ENCODE assay signal across 1 cellular context in the genomic region with DNA sequence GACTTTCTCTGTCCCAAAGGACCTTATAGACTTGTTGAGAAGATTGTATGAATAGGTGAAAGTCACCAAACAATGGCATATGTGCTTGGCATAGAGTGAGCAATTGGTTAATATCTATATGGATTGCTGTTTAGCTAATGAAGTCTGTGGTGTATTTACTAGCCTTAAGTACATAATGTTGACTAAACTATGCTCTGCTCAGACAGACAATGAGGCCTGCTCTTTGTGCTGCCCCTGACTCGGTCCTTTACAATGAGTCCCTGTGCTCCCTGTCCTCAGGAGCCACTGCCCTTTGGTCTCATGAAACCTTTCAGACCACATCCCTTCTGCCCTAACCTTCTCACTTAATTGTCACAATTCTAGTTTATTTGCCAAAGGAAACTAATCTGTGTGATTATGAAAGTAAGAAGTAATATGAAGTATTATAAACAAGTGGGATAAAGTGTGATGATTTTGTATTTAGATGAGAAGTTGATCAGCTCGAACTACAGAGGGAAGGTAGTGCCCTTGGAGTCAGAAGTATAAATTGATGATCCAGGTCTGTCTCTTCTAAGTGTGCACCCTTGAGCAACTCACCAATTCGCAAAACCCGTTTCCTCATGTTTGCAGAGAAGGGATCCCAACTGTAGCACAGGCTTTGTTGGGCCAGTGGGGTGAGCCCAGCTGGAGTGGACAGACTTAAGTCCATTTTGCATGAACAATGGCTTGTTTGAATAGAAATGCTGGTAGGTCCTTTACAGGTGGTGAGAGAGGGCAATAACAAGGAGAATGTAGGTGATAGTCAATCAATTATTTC.
TF ChIP-seq lines count a peak whose summit lies in the region.

No MANE protein-coding gene starts in this region.

TF ChIP-seq in HepG2, 621 proteins besides CTCF, POLR2A, EP300 and RAD21 (continued from another document and continues in another):
- TF ChIP-seq, protein P1, sequence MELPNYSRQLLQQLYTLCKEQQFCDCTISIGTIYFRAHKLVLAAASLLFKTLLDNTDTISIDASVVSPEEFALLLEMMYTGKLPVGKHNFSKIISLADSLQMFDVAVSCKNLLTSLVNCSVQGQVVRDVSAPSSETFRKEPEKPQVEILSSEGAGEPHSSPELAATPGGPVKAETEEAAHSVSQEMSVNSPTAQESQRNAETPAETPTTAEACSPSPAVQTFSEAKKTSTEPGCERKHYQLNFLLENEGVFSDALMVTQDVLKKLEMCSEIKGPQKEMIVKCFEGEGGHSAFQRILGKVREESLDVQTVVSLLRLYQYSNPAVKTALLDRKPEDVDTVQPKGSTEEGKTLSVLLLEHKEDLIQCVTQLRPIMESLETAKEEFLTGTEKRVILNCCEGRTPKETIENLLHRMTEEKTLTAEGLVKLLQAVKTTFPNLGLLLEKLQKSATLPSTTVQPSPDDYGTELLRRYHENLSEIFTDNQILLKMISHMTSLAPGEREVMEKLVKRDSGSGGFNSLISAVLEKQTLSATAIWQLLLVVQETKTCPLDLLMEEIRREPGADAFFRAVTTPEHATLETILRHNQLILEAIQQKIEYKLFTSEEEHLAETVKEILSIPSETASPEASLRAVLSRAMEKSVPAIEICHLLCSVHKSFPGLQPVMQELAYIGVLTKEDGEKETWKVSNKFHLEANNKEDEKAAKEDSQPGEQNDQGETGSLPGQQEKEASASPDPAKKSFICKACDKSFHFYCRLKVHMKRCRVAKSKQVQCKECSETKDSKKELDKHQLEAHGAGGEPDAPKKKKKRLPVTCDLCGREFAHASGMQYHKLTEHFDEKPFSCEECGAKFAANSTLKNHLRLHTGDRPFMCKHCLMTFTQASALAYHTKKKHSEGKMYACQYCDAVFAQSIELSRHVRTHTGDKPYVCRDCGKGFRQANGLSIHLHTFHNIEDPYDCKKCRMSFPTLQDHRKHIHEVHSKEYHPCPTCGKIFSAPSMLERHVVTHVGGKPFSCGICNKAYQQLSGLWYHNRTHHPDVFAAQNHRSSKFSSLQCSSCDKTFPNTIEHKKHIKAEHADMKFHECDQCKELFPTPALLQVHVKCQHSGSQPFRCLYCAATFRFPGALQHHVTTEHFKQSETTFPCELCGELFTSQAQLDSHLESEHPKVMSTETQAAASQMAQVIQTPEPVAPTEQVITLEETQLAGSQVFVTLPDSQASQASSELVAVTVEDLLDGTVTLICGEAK (IDR thresholded peaks at IDR 0.05) = no peak
- TF ChIP-seq, protein P1 (CRISPR knock-in tag; IDR thresholded peaks at IDR 0.05) = peak; percentile 58; the same call in 1 of the 2 replicates
- peak; percentile 91 for TF ChIP-seq RARA (CRISPR knock-in tag; IDR thresholded peaks at IDR 0.05)
- no peak for TF ChIP-seq CBX2 (IDR thresholded peaks at IDR 0.05; ENCODE audit: low read depth, low read length)
- TF ChIP-seq CBX2 (CRISPR knock-in tag; IDR thresholded peaks at IDR 0.05; ENCODE audit: low read depth) = no peak
- TF ChIP-seq, protein P2, sequence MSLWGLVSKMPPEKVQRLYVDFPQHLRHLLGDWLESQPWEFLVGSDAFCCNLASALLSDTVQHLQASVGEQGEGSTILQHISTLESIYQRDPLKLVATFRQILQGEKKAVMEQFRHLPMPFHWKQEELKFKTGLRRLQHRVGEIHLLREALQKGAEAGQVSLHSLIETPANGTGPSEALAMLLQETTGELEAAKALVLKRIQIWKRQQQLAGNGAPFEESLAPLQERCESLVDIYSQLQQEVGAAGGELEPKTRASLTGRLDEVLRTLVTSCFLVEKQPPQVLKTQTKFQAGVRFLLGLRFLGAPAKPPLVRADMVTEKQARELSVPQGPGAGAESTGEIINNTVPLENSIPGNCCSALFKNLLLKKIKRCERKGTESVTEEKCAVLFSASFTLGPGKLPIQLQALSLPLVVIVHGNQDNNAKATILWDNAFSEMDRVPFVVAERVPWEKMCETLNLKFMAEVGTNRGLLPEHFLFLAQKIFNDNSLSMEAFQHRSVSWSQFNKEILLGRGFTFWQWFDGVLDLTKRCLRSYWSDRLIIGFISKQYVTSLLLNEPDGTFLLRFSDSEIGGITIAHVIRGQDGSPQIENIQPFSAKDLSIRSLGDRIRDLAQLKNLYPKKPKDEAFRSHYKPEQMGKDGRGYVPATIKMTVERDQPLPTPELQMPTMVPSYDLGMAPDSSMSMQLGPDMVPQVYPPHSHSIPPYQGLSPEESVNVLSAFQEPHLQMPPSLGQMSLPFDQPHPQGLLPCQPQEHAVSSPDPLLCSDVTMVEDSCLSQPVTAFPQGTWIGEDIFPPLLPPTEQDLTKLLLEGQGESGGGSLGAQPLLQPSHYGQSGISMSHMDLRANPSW (CRISPR knock-in tag; IDR thresholded peaks at IDR 0.05; ENCODE audit: borderline replicate concordance) = peak; percentile 83
- TF ChIP-seq AKAP8 (CRISPR knock-in tag; IDR thresholded peaks at IDR 0.05) = 0 out of 2 replicates have a peak, but pooled peaks have one; percentile 41
- TF ChIP-seq, protein P3, sequence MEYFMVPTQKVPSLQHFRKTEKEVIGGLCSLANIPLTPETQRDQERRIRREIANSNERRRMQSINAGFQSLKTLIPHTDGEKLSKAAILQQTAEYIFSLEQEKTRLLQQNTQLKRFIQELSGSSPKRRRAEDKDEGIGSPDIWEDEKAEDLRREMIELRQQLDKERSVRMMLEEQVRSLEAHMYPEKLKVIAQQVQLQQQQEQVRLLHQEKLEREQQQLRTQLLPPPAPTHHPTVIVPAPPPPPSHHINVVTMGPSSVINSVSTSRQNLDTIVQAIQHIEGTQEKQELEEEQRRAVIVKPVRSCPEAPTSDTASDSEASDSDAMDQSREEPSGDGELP (IDR thresholded peaks at IDR 0.05; ENCODE audit: borderline replicate concordance, low read depth) = peak; percentile 94
- peak; percentile 68 for TF ChIP-seq HOXA5 (CRISPR knock-in tag; IDR thresholded peaks at IDR 0.05)
- peak; percentile 69; the same call in 1 of the 2 replicates for TF ChIP-seq SPEN (CRISPR knock-in tag; IDR thresholded peaks at IDR 0.05; ENCODE audit: low read depth)
- no peak for TF ChIP-seq ZNF557 (CRISPR knock-in tag; IDR thresholded peaks at IDR 0.05)
- peak; percentile 63 for TF ChIP-seq ERF (CRISPR knock-in tag; IDR thresholded peaks at IDR 0.05)
- peak; percentile 38; the same call in 1 of the 2 replicates for TF ChIP-seq SP140L (CRISPR knock-in tag; IDR thresholded peaks at IDR 0.05; ENCODE audit: borderline replicate concordance)
- peak; percentile 91 for TF ChIP-seq NR2F6 (IDR thresholded peaks at IDR 0.05)
- TF ChIP-seq NR2F6 (CRISPR knock-in tag; IDR thresholded peaks at IDR 0.05) = peak; percentile 90
- TF ChIP-seq DNMT3B (CRISPR knock-in tag; conservative IDR thresholded peaks at IDR 0.05) = peak; percentile 95
- peak; percentile 65; the same call in 1 of the 2 replicates for TF ChIP-seq MEIS1 (CRISPR knock-in tag; IDR thresholded peaks at IDR 0.05; ENCODE audit: borderline replicate concordance)
- TF ChIP-seq POLR2AphosphoS5 (IDR thresholded peaks at IDR 0.05; ENCODE audit: low read depth, low read length) = no peak; the same call in 1 of the 2 replicates
- peak; percentile 94 for TF ChIP-seq PHF21A (CRISPR knock-in tag; IDR thresholded peaks at IDR 0.05)
- TF ChIP-seq, protein P4, sequence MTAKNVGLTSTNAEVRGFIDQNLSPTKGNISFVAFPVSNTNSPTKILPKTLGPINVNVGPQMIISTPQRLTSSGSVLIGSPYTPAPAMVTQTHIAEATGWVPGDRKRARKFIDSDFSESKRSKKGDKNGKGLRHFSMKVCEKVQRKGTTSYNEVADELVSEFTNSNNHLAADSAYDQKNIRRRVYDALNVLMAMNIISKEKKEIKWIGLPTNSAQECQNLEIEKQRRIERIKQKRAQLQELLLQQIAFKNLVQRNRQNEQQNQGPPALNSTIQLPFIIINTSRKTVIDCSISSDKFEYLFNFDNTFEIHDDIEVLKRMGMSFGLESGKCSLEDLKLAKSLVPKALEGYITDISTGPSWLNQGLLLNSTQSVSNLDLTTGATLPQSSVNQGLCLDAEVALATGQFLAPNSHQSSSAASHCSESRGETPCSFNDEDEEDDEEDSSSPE (CRISPR knock-in tag; IDR thresholded peaks at IDR 0.05) = peak; percentile 22; the same call in 1 of the 2 replicates
- peak; percentile 62; the same call in 1 of the 2 replicates for TF ChIP-seq ZMYM2 (CRISPR knock-in tag; IDR thresholded peaks at IDR 0.05)
- TF ChIP-seq ZNF775 (CRISPR knock-in tag; IDR thresholded peaks at IDR 0.05; ENCODE audit: borderline replicate concordance) = peak; percentile 50; the same call in 1 of the 2 replicates
- TF ChIP-seq HOXA7 (CRISPR knock-in tag; IDR thresholded peaks at IDR 0.05) = no peak
- TF ChIP-seq, protein P5, sequence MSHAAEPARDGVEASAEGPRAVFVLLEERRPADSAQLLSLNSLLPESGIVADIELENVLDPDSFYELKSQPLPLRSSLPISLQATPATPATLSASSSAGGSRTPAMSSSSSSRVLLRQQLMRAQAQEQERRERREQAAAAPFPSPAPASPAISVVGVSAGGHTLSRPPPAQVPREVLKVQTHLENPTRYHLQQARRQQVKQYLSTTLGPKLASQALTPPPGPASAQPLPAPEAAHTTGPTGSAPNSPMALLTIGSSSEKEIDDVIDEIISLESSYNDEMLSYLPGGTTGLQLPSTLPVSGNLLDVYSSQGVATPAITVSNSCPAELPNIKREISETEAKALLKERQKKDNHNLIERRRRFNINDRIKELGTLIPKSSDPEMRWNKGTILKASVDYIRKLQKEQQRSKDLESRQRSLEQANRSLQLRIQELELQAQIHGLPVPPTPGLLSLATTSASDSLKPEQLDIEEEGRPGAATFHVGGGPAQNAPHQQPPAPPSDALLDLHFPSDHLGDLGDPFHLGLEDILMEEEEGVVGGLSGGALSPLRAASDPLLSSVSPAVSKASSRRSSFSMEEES (CRISPR knock-in tag; IDR thresholded peaks at IDR 0.05) = peak; percentile 50
- TF ChIP-seq NCOA5 (CRISPR knock-in tag; IDR thresholded peaks at IDR 0.05) = no peak
- TF ChIP-seq HDAC2 (CRISPR knock-in tag; IDR thresholded peaks at IDR 0.05) = peak; percentile 91
- TF ChIP-seq ZNF331 (CRISPR knock-in tag; IDR thresholded peaks at IDR 0.05) = peak; percentile 14; the same call in 1 of the 2 replicates
- TF ChIP-seq, protein P6, sequence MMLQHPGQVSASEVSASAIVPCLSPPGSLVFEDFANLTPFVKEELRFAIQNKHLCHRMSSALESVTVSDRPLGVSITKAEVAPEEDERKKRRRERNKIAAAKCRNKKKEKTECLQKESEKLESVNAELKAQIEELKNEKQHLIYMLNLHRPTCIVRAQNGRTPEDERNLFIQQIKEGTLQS (CRISPR knock-in tag; IDR thresholded peaks at IDR 0.05) = peak; percentile 12; the same call in 1 of the 2 replicates
- TF ChIP-seq, protein P7, sequence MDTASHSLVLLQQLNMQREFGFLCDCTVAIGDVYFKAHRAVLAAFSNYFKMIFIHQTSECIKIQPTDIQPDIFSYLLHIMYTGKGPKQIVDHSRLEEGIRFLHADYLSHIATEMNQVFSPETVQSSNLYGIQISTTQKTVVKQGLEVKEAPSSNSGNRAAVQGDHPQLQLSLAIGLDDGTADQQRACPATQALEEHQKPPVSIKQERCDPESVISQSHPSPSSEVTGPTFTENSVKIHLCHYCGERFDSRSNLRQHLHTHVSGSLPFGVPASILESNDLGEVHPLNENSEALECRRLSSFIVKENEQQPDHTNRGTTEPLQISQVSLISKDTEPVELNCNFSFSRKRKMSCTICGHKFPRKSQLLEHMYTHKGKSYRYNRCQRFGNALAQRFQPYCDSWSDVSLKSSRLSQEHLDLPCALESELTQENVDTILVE (CRISPR knock-in tag; IDR thresholded peaks at IDR 0.05) = 0 out of 2 replicates have a peak, but pooled peaks have one; percentile 32
- TF ChIP-seq, protein P8, sequence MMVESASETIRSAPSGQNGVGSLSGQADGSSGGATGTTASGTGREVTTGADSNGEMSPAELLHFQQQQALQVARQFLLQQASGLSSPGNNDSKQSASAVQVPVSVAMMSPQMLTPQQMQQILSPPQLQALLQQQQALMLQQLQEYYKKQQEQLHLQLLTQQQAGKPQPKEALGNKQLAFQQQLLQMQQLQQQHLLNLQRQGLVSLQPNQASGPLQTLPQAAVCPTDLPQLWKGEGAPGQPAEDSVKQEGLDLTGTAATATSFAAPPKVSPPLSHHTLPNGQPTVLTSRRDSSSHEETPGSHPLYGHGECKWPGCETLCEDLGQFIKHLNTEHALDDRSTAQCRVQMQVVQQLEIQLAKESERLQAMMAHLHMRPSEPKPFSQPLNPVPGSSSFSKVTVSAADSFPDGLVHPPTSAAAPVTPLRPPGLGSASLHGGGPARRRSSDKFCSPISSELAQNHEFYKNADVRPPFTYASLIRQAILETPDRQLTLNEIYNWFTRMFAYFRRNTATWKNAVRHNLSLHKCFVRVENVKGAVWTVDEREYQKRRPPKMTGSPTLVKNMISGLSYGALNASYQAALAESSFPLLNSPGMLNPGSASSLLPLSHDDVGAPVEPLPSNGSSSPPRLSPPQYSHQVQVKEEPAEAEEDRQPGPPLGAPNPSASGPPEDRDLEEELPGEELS (CRISPR knock-in tag; IDR thresholded peaks at IDR 0.05) = peak; percentile 97
